In genomic region chr6:165205632-165206031, GRCh38 we compare ENCODE assay signal across 29 cellular contexts.
"Had no signal": no experiment of that assay in that cellular context is flagged by ENCODE, and none has a peak within 500 bp of the region (broad histone marks: within the 10 kb centered on the region; RNA-seq: fewer than 3 reads in every experiment).

No MANE protein-coding gene starts in this region.

- ATAC-seq: left colon; lower lobe of right lung; naive thymus-derived CD8-positive, alpha-beta T cell; right cardiac atrium; sciatic nerve; stimulated activated naive B cell treated with anti-CD40 and anti-IgM and Interleukin-4, amounts not matched to agents 10 μg/mL and 1 μg/mL and 100 μg/mL, for 72 hours had no signal

- H3K4me3 Mint-ChIP-seq: immature natural killer cell; naive thymus-derived CD8-positive, alpha-beta T cell; nephron; neural crest cell; stimulated activated naive B cell treated with anti-CD40 and anti-IgM and Interleukin-4, amounts not matched to agents 10 μg/mL and 1 μg/mL and 100 μg/mL, for 72 hours; stimulated activated naive CD8-positive, alpha-beta T cell treated with anti-CD3 and anti-CD28 coated beads, Interleukin-15, Interleukin-2, amounts not matched to agents 100 ng/mL and 50 ng/mL, for 24 hours had no signal

- H3K27me3 ChIP-seq: left lung, neutrophil, ovary, suprapubic skin, tibial artery, uterus had no signal

- H3K4me3 ChIP-seq: left lung, lower lobe of right lung, ovary, skin epidermis, suprapubic skin, thoracic aorta, tibial artery, uterus had no signal

- H3K27me3 Mint-ChIP-seq: naive thymus-derived CD8-positive, alpha-beta T cell; progenitor cell of endocrine pancreas; stimulated activated naive B cell treated with anti-CD40 and anti-IgM and Interleukin-4, amounts not matched to agents 10 μg/mL and 1 μg/mL and 100 μg/mL, for 72 hours; stimulated activated naive CD8-positive, alpha-beta T cell treated with anti-CD3 and anti-CD28 coated beads, Interleukin-15, Interleukin-2, amounts not matched to agents 100 ng/mL and 50 ng/mL, for 24 hours had no signal

- H3K9me3 ChIP-seq: lower lobe of right lung, neutrophil, ovary, suprapubic skin, thoracic aorta, tibial artery, uterus had no signal

- H3K27ac ChIP-seq: left lung, lower lobe of right lung, neutrophil, ovary, skin epidermis, suprapubic skin, thoracic aorta, tibial artery, uterus had no signal

- H3K36me3 ChIP-seq: left lung, lower lobe of right lung, neutrophil, ovary, suprapubic skin, thoracic aorta, tibial artery, uterus had no signal

- H3K4me1 Mint-ChIP-seq: immature natural killer cell; naive thymus-derived CD8-positive, alpha-beta T cell; nephron; neural crest cell; stimulated activated naive B cell treated with anti-CD40 and anti-IgM and Interleukin-4, amounts not matched to agents 10 μg/mL and 1 μg/mL and 100 μg/mL, for 72 hours had no signal

- H3K4me1 ChIP-seq: left lung, lower lobe of right lung, suprapubic skin, tibial artery, uterus had no signal

- DNase-seq: hypothalamus; immature natural killer cell; kidney; left colon; left lung; lower lobe of right lung; mammary epithelial cell; mesenchymal stem cell; naive thymus-derived CD8-positive, alpha-beta T cell; occipital lobe; ovary; right cardiac atrium; stimulated activated CD4-positive, alpha-beta T cell treated with anti-CD3 and anti-CD28 coated beads, Interleukin-12 subunit alpha, Interleukin-12 subunit beta, amount 100 ng/mL, for 4 hours; stimulated activated CD4-positive, alpha-beta T cell treated with anti-CD3 and anti-CD28 coated beads, Interleukin-15, amount 100 ng/mL, for 24 hours; stimulated activated CD4-positive, alpha-beta T cell treated with anti-CD3 and anti-CD28 coated beads, Interleukin-2, amount 100 ng/mL, for 24 hours; stimulated activated CD4-positive, alpha-beta T cell treated with anti-CD3 and anti-CD28 coated beads, Interleukin-4, amount 100 ng/mL, for 1 hour; stimulated activated naive B cell treated with anti-CD40 and anti-IgM and Interleukin-4, amounts not matched to agents 10 μg/mL and 1 μg/mL and 100 μg/mL, for 72 hours; tibial artery; trophoblast cell; uterus had no signal

- H3K36me3 Mint-ChIP-seq: immature natural killer cell; naive thymus-derived CD8-positive, alpha-beta T cell; stimulated activated naive B cell treated with anti-CD40 and anti-IgM and Interleukin-4, amounts not matched to agents 10 μg/mL and 1 μg/mL and 100 μg/mL, for 72 hours had no signal

- H3K27ac Mint-ChIP-seq: immature natural killer cell; naive thymus-derived CD8-positive, alpha-beta T cell; nephron; progenitor cell of endocrine pancreas; stimulated activated naive B cell treated with anti-CD40 and anti-IgM and Interleukin-4, amounts not matched to agents 10 μg/mL and 1 μg/mL and 100 μg/mL, for 72 hours; stimulated activated naive CD8-positive, alpha-beta T cell treated with anti-CD3 and anti-CD28 coated beads, Interleukin-15, Interleukin-2, amounts not matched to agents 100 ng/mL and 50 ng/mL, for 24 hours had no signal
